Comparison of ENCODE assay signal across 24 cellular contexts in genomic region chr2:78260861-78261260, GRCh38.
DNase-seq lines count a peak whose midpoint lies in the region; ATAC-seq and TF ChIP-seq lines count a peak whose summit lies in the region.
"Had no signal": no experiment of that assay in that cellular context is flagged by ENCODE, and none has a peak within 500 bp of the region (broad histone marks: within the 10 kb centered on the region; RNA-seq: fewer than 3 reads in every experiment).

No MANE protein-coding gene starts in this region.

- H3K27ac Mint-ChIP-seq in GM23338 (no peak overlapping the region), natural killer cell (no peak overlapping the region)
- H3K27ac Mint-ChIP-seq: CD8-positive, alpha-beta memory T cell; IgD-negative memory B cell had no signal

- H3K36me3 Mint-ChIP-seq in GM23338 (ENCODE audit: low read depth): no peaks in the 10 kb centered on the region
- H3K36me3 Mint-ChIP-seq in natural killer cell: no peaks in the 10 kb centered on the region
- H3K36me3 Mint-ChIP-seq: CD14-positive monocyte; CD8-positive, alpha-beta memory T cell; IgD-negative memory B cell had no signal

- H4K20me1 ChIP-seq in GM23338 (replicated peaks; ENCODE audit: insufficient read depth): no peaks in the 10 kb centered on the region

- H3K9me2 ChIP-seq in GM23338 (ENCODE audit: insufficient read depth): no peaks in the 10 kb centered on the region

- 0 out of 2 replicates have a peak overlapping the region, but pooled peaks have one; percentile 11 for H2AFZ ChIP-seq in GM23338
- H2AFZ ChIP-seq: PC-9 had no signal

- H3K9me3 ChIP-seq in testis: no peaks in the 10 kb centered on the region
- H3K9me3 ChIP-seq: BE2C, SJCRH30 had no signal

- 56 to 62% methylated on average over 2 of the region's 2 CpGs for WGBS in testis, 2 donors

- H3K4me2 ChIP-seq in GM23338: no peak overlapping the region
- H3K4me2 ChIP-seq: PC-9 had no signal

- ATAC-seq in GM23338 (no peak), natural killer cell (no peak), HG03108 (IDR thresholded peaks at IDR 0.05; ENCODE audit: unreplicated experiment) (no peak)
- ATAC-seq: Right ventricle myocardium inferior, SK-N-SH treated with all-trans-retinoic acid at 6 μM for 48 hours had no signal

- H3K79me2 ChIP-seq in GM23338 (replicated peaks; ENCODE audit: insufficient read depth): no peaks in the 10 kb centered on the region

- TF ChIP-seq CTCF in GM23338 (conservative IDR thresholded peaks at IDR 0.05; ENCODE audit: low read depth in 2 of 2) (no peak), natural killer cell (IDR thresholded peaks at IDR 0.05) (no peak), testis (IDR thresholded peaks at IDR 0.05) (no peak)

- DNase-seq in NCI-H146 (lab: John Stamatoyannopoulos, UW) (peak; percentile 8), NCI-H146 treated with DMSO at 0.1 percent for 48 hours (lab: John Stamatoyannopoulos, UW; ENCODE audit: unreplicated experiment) (no peak), GM23338 (ENCODE audit: low spot score) (no peak), natural killer cell (no peak), testis (no peak)
- DNase-seq: 8988T; ACHN; BE2C; CD8-positive, alpha-beta memory T cell; NCI-H1048; NCI-H1417 treated with DMSO at 0.1 percent for 48 hours; NCI-H187 treated with DMSO at 0.1 percent for 48 hours; NCI-H2107; NCI-H446 treated with DMSO at 0.1 percent for 48 hours; NCI-H526 treated with DMSO at 0.1 percent for 48 hours; PC-9; SJCRH30 had no signal

- H3K4me3 ChIP-seq in GM23338: no peak overlapping the region
- no peak overlapping the region for H3K4me3 ChIP-seq in testis
- H3K4me3 ChIP-seq: PC-9, SJCRH30 had no signal

- intact Hi-C loops in natural killer cell (cut with micrococcal nuclease): no loop called here
- intact Hi-C loops in testis (cut with DNase I; ENCODE audit: low total_unique reads): no loop called here

- no peak overlapping the region for H3K27ac ChIP-seq in GM23338 (ENCODE audit: low read depth)
- peak overlapping the region; percentile 11 for H3K27ac ChIP-seq in angular gyrus (ENCODE audit: low read depth, low read length)
- H3K27ac ChIP-seq in layer of hippocampus (ENCODE audit: low read depth, low read length): peak overlapping the region; percentile 67
- H3K27ac ChIP-seq in testis: no peak overlapping the region
- H3K27ac ChIP-seq: PC-9, SJCRH30 had no signal

- TF ChIP-seq POLR2A in testis (IDR thresholded peaks at IDR 0.05): no peak

- H3K27me3 Mint-ChIP-seq in GM23338 (ENCODE audit: insufficient read depth, low read depth, poor library complexity) (peaks cover 1% of the 10 kb centered on the region), natural killer cell (ENCODE audit: low read depth in 2 of 2) (no peaks in the 10 kb centered on the region)
- H3K27me3 Mint-ChIP-seq: CD8-positive, alpha-beta memory T cell; IgD-negative memory B cell had no signal

- H3K4me1 Mint-ChIP-seq in GM23338 (peaks cover 7% of the 10 kb centered on the region), natural killer cell (no peaks in the 10 kb centered on the region)
- H3K4me1 Mint-ChIP-seq: CD14-positive monocyte; CD8-positive, alpha-beta memory T cell; IgD-negative memory B cell had no signal

- H3K4me1 ChIP-seq in GM23338 (ENCODE audit: insufficient read depth) (0 out of 2 replicates have a peak, but pooled peaks cover 3% of the 10 kb centered on the region), testis (no peaks in the 10 kb centered on the region)
- H3K4me1 ChIP-seq: BE2C, SJCRH30 had no signal

- H3K36me3 ChIP-seq in GM23338 (ENCODE audit: insufficient read depth): no peaks in the 10 kb centered on the region
- no peaks in the 10 kb centered on the region for H3K36me3 ChIP-seq in testis (ENCODE audit: low read depth, missing control alignments)
- H3K36me3 ChIP-seq: BE2C, SJCRH30 had no signal

- H3K4me3 Mint-ChIP-seq in GM23338 (no peak overlapping the region), natural killer cell (no peak overlapping the region)
- H3K4me3 Mint-ChIP-seq: CD14-positive monocyte; CD8-positive, alpha-beta memory T cell; IgD-negative memory B cell had no signal

- no peaks in the 10 kb centered on the region for H3F3A ChIP-seq in GM23338 (replicated peaks; ENCODE audit: low read depth)

- H3K27me3 ChIP-seq in GM23338 (ENCODE audit: insufficient read depth) (no peaks in the 10 kb centered on the region), layer of hippocampus (ENCODE audit: control insufficient read depth, insufficient read depth, low read length) (no peaks in the 10 kb centered on the region), testis (no peaks in the 10 kb centered on the region)
- H3K27me3 ChIP-seq: BE2C had no signal

- H3K9me3 Mint-ChIP-seq in GM23338 (no peaks in the 10 kb centered on the region), natural killer cell (peaks cover 16 to 25% of the 10 kb centered on the region in 2 donors)
- H3K9me3 Mint-ChIP-seq: CD14-positive monocyte had no signal

TF ChIP-seq in GM23338, 12 proteins besides CTCF, POLR2A, EP300 and RAD21 (continues in another document):
- no peak for TF ChIP-seq POLR2AphosphoS5 (IDR thresholded peaks at IDR 0.05; ENCODE audit: low read depth)
- TF ChIP-seq EZH2 (IDR thresholded peaks at IDR 0.05; ENCODE audit: low read depth, unreplicated experiment): no peak
- TF ChIP-seq ZNF462 (CRISPR knock-in tag; IDR thresholded peaks at IDR 0.05): no peak
- TF ChIP-seq NANOG (IDR thresholded peaks at IDR 0.05; ENCODE audit: borderline replicate concordance): no peak
- no peak for TF ChIP-seq EZH2phosphoT487 (IDR thresholded peaks at IDR 0.05; ENCODE audit: unreplicated experiment)
- no peak for TF ChIP-seq ZNF331 (CRISPR knock-in tag; IDR thresholded peaks at IDR 0.05; ENCODE audit: low read depth)

Comparison
In these comparisons a context has a peak if more than half of its experiments do, and no peak if none do; other contexts are left out.
1. H3K27ac ChIP-seq: peak in angular gyrus (single experiment) and layer of hippocampus (single experiment); none in GM23338 (single experiment) and testis (0 of 2).